In the genomic region with DNA sequence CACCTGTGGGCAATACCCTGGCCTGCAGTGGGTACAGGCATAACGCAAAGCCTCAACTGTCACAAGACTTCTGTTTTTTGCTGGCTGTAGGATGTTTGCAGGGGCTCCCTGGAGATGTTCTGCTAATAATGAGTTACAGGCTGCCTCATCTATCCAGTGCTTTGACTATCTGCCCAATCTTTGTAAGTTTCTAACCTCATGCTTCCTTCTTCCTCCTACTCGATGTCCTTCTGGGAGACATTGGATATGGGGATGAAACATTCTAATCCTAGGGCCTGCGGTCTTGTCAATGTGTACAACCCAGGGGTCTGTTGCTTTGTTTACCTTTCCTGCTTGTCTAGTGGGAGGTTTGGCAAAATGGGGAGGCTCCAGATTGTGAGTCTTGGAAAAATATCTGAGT, we compare ENCODE assay signal across 1 cellular context.
TF ChIP-seq lines count a peak whose summit lies in the region.

No MANE protein-coding gene starts in this region.

TF ChIP-seq in A549, 52 proteins besides CTCF, POLR2A, EP300 and RAD21 (continued from another document):
- no peak for TF ChIP-seq BCL3 (IDR thresholded peaks at IDR 0.05)
- TF ChIP-seq ZFP36 (IDR thresholded peaks at IDR 0.05; ENCODE audit: borderline replicate concordance, partially characterized antibody): no peak
- TF ChIP-seq PHF8 (IDR thresholded peaks at IDR 0.05; ENCODE audit: borderline replicate concordance, low read depth): no peak
- TF ChIP-seq NPAS2 (CRISPR knock-in tag; IDR thresholded peaks at IDR 0.05; ENCODE audit: borderline replicate concordance): no peak
- no peak for TF ChIP-seq RARB (CRISPR knock-in tag; IDR thresholded peaks at IDR 0.05)
- TF ChIP-seq, protein P1, sequence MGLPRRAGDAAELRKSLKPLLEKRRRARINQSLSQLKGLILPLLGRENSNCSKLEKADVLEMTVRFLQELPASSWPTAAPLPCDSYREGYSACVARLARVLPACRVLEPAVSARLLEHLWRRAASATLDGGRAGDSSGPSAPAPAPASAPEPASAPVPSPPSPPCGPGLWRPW (IDR thresholded peaks at IDR 0.05): no peak
- TF ChIP-seq MAFK (IDR thresholded peaks at IDR 0.05; ENCODE audit: partially characterized antibody): no peak
- TF ChIP-seq ZSCAN20 (CRISPR knock-in tag; IDR thresholded peaks at IDR 0.05): no peak
- TF ChIP-seq GATA3 (IDR thresholded peaks at IDR 0.05; ENCODE audit: borderline replicate concordance): no peak
- TF ChIP-seq, protein P2, sequence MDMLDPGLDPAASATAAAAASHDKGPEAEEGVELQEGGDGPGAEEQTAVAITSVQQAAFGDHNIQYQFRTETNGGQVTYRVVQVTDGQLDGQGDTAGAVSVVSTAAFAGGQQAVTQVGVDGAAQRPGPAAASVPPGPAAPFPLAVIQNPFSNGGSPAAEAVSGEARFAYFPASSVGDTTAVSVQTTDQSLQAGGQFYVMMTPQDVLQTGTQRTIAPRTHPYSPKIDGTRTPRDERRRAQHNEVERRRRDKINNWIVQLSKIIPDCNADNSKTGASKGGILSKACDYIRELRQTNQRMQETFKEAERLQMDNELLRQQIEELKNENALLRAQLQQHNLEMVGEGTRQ (IDR thresholded peaks at IDR 0.05): no peak
- TF ChIP-seq SMC3 (IDR thresholded peaks at IDR 0.05): no peak
- no peak for TF ChIP-seq CHD4 (IDR thresholded peaks at IDR 0.05; ENCODE audit: borderline replicate concordance)
- TF ChIP-seq FOSL2 (IDR thresholded peaks at IDR 0.05): no peak
- no peak for TF ChIP-seq FOSL2 (CRISPR knock-in tag; IDR thresholded peaks at IDR 0.05)
- TF ChIP-seq, protein P3, sequence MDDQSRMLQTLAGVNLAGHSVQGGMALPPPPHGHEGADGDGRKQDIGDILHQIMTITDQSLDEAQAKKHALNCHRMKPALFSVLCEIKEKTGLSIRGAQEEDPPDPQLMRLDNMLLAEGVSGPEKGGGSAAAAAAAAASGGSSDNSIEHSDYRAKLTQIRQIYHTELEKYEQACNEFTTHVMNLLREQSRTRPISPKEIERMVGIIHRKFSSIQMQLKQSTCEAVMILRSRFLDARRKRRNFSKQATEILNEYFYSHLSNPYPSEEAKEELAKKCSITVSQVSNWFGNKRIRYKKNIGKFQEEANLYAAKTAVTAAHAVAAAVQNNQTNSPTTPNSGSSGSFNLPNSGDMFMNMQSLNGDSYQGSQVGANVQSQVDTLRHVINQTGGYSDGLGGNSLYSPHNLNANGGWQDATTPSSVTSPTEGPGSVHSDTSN (IDR thresholded peaks at IDR 0.05): no peak
- no peak for TF ChIP-seq ESRRA (IDR thresholded peaks at IDR 0.05; ENCODE audit: borderline replicate concordance, low read length)
